Comparison of ENCODE assay signal across 9 cellular contexts in the genomic region with DNA sequence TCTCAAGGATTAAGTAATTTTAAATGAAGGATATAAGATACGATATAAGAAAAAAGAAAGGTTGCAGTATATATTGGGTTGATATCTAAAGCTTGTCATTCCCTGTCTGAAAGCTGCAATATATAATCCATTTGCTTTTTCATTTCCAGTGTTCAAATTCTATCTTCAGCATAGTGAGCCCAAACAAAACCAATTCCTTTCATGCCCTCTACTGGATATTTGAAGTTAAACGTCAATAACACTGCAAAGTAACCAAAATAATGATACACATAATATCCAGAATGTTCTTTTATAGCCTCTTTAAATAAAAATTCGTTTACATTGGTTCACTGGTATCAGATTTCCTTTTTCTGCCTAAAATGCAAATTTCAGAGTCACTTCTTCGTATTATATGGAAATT.
DNase-seq lines count a peak whose midpoint lies in the region; ATAC-seq, FAIRE-seq and TF ChIP-seq lines count a peak whose summit lies in the region.
"Had no signal": no experiment of that assay in that cellular context is flagged by ENCODE, and none has a peak within 500 bp of the region (broad histone marks: within the 10 kb centered on the region; RNA-seq: fewer than 3 reads in every experiment).

No MANE protein-coding gene starts in this region.

- no peak overlapping the region for H3K4me2 ChIP-seq in endothelial cell of umbilical vein (ENCODE audit: insufficient read depth, low read length)

- peaks cover 7 to 10% of the 10 kb centered on the region in 2 experiments for H3K27me3 ChIP-seq in endothelial cell of umbilical vein (ENCODE audit: control insufficient read depth in 2 of 2, insufficient read depth in 2 of 2, low read length in 2 of 2)
- H3K27me3 ChIP-seq in CD4-positive, alpha-beta T cell (ENCODE audit: control insufficient read depth, insufficient read depth, low read length) = no peaks in the 10 kb centered on the region

- H3K27ac Mint-ChIP-seq in CD4-positive, alpha-beta T cell = no peak overlapping the region
- H3K27ac Mint-ChIP-seq in endothelial cell (ENCODE audit: unreplicated experiment) = no peak overlapping the region

- H3K9me3 ChIP-seq in endothelial cell of umbilical vein (replicated peaks; ENCODE audit: control insufficient read depth, insufficient read depth, low read length) = no peaks in the 10 kb centered on the region
- no peaks in the 10 kb centered on the region for H3K9me3 ChIP-seq in CD4-positive, alpha-beta T cell (ENCODE audit: control insufficient read depth, low read length)
- H3K9me3 ChIP-seq: Caco-2 had no signal

- H3K4me3 ChIP-seq in endothelial cell of umbilical vein (replicated peaks in 1 of 3; ENCODE audit: insufficient read depth in 1 of 3, low read depth in 1 of 3, low read length in 3 of 3) = no peak overlapping the region

- no peaks in the 10 kb centered on the region for H3K36me3 ChIP-seq in endothelial cell of umbilical vein (ENCODE audit: control insufficient read depth in 2 of 2, extremely low read depth in 1 of 2, insufficient read depth in 2 of 2, low read length in 2 of 2)

- POLR2A ChIA-PET in endothelial cell of umbilical vein (lab: Charles Lee) = no interaction called here
- POLR2A ChIA-PET in CD4-positive, alpha-beta T cell (lab: Charles Lee) = no interaction called here

- dilution Hi-C loops in endothelial cell of umbilical vein (cut with MboI; ENCODE audit: extremely low pct_ligation_motif_present, low sequenced_read_pairs) = no loop called here

- no peak overlapping the region for H3K4me3 Mint-ChIP-seq in CD4-positive, alpha-beta T cell
- no peak overlapping the region for H3K4me3 Mint-ChIP-seq in endothelial cell (ENCODE audit: unreplicated experiment)

- TF ChIP-seq POLR2A in endothelial cell of umbilical vein (IDR thresholded peaks at IDR 0.05; ENCODE audit: low read depth, low read length) = no peak

- H3K9ac ChIP-seq in endothelial cell of umbilical vein (replicated peaks; ENCODE audit: extremely low read depth, insufficient read depth, low read length) = no peak overlapping the region

- no peak overlapping the region for H3K27ac ChIP-seq in endothelial cell of umbilical vein (ENCODE audit: insufficient read depth, low read depth, low read length)
- H3K27ac ChIP-seq in CD4-positive, alpha-beta T cell (ENCODE audit: low read depth, low read length) = no peak overlapping the region

- peaks cover 29% of the 10 kb centered on the region for H3K27me3 Mint-ChIP-seq in CD4-positive, alpha-beta T cell
- no peaks in the 10 kb centered on the region for H3K27me3 Mint-ChIP-seq in endothelial cell (ENCODE audit: unreplicated experiment)

- DNase-seq in NCI-H524 (lab: John Stamatoyannopoulos, UW) = peak; percentile 34 to 63
- no peak for DNase-seq in NCI-H524 treated with DMSO at 0.1 percent for 48 hours (lab: John Stamatoyannopoulos, UW)
- DNase-seq in NCI-H2196 (lab: John Stamatoyannopoulos, UW; ENCODE audit: unreplicated experiment) = peak; percentile 30
- no peak for DNase-seq in endothelial cell of umbilical vein (ENCODE audit: low read depth, low spot score)
- DNase-seq in renal cortical epithelial cell (ENCODE audit: low read depth) = peak; percentile 31
- no peak for DNase-seq in CD4-positive, alpha-beta T cell
- DNase-seq in endothelial cell (ENCODE audit: low spot score) = no peak
- DNase-seq: Caco-2 had no signal

- CTCF ChIA-PET in endothelial cell of umbilical vein (lab: Charles Lee) = interaction anchor here (1.0 to 7.7 kb wide), 6 partner anchors 9 to 623 kb away, joined by 3 to 91 read pairs (median 4); partner anchors contain the start of genes DACT1, JKAMP and L3HYPDH
- CTCF ChIA-PET in CD4-positive, alpha-beta T cell (lab: Charles Lee) = interaction anchor here (1.5 kb wide), 1 partner anchor 315 kb away, joined by 3 read pairs; no protein-coding TSS in a partner anchor

- H3K79me2 ChIP-seq in endothelial cell of umbilical vein (ENCODE audit: control insufficient read depth, insufficient read depth, low read length) = no peaks in the 10 kb centered on the region

- TF ChIP-seq CTCF in endothelial cell of umbilical vein (IDR thresholded peaks at IDR 0.05; ENCODE audit: extremely low read depth in 1 of 2, insufficient read depth in 1 of 2, low read depth in 1 of 2, low read length in 2 of 2) = no peak
- no peak for TF ChIP-seq CTCF in CD4-positive, alpha-beta T cell (IDR thresholded peaks at IDR 0.05)
- TF ChIP-seq CTCF in endothelial cell (IDR thresholded peaks at IDR 0.05; ENCODE audit: unreplicated experiment) = no peak

- no peaks in the 10 kb centered on the region for H4K20me1 ChIP-seq in endothelial cell of umbilical vein (replicated peaks; ENCODE audit: control insufficient read depth, extremely low read depth, insufficient read depth, low read length)

- H2AFZ ChIP-seq in endothelial cell of umbilical vein (ENCODE audit: low read depth, low read length) = no peak overlapping the region

- no peaks in the 10 kb centered on the region for H3K9me3 Mint-ChIP-seq in CD4-positive, alpha-beta T cell
- H3K9me3 Mint-ChIP-seq in endothelial cell (ENCODE audit: unreplicated experiment) = no peaks in the 10 kb centered on the region

- H3K4me1 Mint-ChIP-seq in CD4-positive, alpha-beta T cell (ENCODE audit: low read depth) = no peaks in the 10 kb centered on the region
- H3K4me1 Mint-ChIP-seq in endothelial cell (ENCODE audit: unreplicated experiment) = no peaks in the 10 kb centered on the region

- no peaks in the 10 kb centered on the region for H3K9me1 ChIP-seq in endothelial cell of umbilical vein (replicated peaks; ENCODE audit: control insufficient read depth, extremely low read depth, insufficient read depth, low read length)

- no peak for ATAC-seq in GM21529 (IDR thresholded peaks at IDR 0.05; ENCODE audit: unreplicated experiment)
- no peak for ATAC-seq in CD4-positive, alpha-beta T cell (ENCODE audit: poor library complexity)

- no peaks in the 10 kb centered on the region for H3K4me1 ChIP-seq in endothelial cell of umbilical vein (ENCODE audit: control insufficient read depth, extremely low read depth, insufficient read depth, low read length)
- H3K4me1 ChIP-seq: Caco-2 had no signal

- peak; percentile 60 for FAIRE-seq in endothelial cell of umbilical vein (lab: Jason Lieb, UNC)

- intact Hi-C loops in endothelial cell of umbilical vein (cut with micrococcal nuclease) = loop anchor here (1.0 to 5.0 kb wide), 3 partner anchors 96 to 623 kb away; no protein-coding TSS in a partner anchor
- intact Hi-C loops in CD4-positive, alpha-beta T cell (cut with DNase I, micrococcal nuclease) = loop anchor here in 1 of 2 experiments (10.0 kb wide), 1 partner anchor 841 kb away; no protein-coding TSS in a partner anchor

- no peaks in the 10 kb centered on the region for H3K36me3 Mint-ChIP-seq in CD4-positive, alpha-beta T cell (ENCODE audit: low read depth)
- H3K36me3 Mint-ChIP-seq in endothelial cell (ENCODE audit: low read depth, unreplicated experiment) = no peaks in the 10 kb centered on the region

- BruUV-seq in endothelial cell of umbilical vein (replicated peaks; lab: Mats Ljungman, UMichigan) = no TSS peak

TF ChIP-seq in endothelial cell of umbilical vein, 7 proteins besides CTCF, POLR2A, EP300 and RAD21:
- TF ChIP-seq EZH2 (IDR thresholded peaks at IDR 0.05; ENCODE audit: borderline replicate concordance, low read depth, low read length, severe bottlenecking) = no peak
- TF ChIP-seq MYC (IDR thresholded peaks at IDR 0.05; ENCODE audit: low read depth, low read length) = no peak
- no peak for TF ChIP-seq MAX (IDR thresholded peaks at IDR 0.05; ENCODE audit: insufficient read depth, insufficient read length)
- no peak for TF ChIP-seq FOS (IDR thresholded peaks at IDR 0.05; ENCODE audit: borderline replicate concordance, insufficient read depth, low read length)
- no peak for TF ChIP-seq JUN (IDR thresholded peaks at IDR 0.05; ENCODE audit: borderline replicate concordance, insufficient read depth, insufficient read length, low read depth)
- no peak for TF ChIP-seq GATA2 (IDR thresholded peaks at IDR 0.05; ENCODE audit: insufficient read depth, insufficient read length, low read depth, low read length)
- no peak for TF ChIP-seq POLR2AphosphoS5 (IDR thresholded peaks at IDR 0.05; ENCODE audit: insufficient read depth, low read depth, low read length)

Comparison
In these comparisons a context has a peak if more than half of its experiments do, and no peak if none do; other contexts are left out.
1. DNase-seq: peak in NCI-H524 (2 of 2), NCI-H2196 (single experiment) and renal cortical epithelial cell (single experiment); none in NCI-H524 treated with DMSO at 0.1 percent for 48 hours (single experiment), endothelial cell of umbilical vein (single experiment), CD4-positive, alpha-beta T cell (0 of 10) and endothelial cell (single experiment).